In genomic region chr3:183629546-183630301, GRCh38 we compare ENCODE assay signal across 1 cellular context.
TF ChIP-seq lines count a peak whose summit lies in the region.

No MANE protein-coding gene starts in this region.

TF ChIP-seq in HCT116, 20 proteins besides CTCF, POLR2A, EP300 and RAD21 (continued from another document):
- TF ChIP-seq, protein P1, sequence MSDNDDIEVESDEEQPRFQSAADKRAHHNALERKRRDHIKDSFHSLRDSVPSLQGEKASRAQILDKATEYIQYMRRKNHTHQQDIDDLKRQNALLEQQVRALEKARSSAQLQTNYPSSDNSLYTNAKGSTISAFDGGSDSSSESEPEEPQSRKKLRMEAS (IDR thresholded peaks at IDR 0.05): no peak
- TF ChIP-seq SP1 (IDR thresholded peaks at IDR 0.05; ENCODE audit: low read depth): no peak
- TF ChIP-seq CEBPB (IDR thresholded peaks at IDR 0.05; ENCODE audit: low read depth): no peak
- no peak for TF ChIP-seq REST (IDR thresholded peaks at IDR 0.05; ENCODE audit: low read depth)
TF ChIP-seq in HCT116: peak in this region for 0.
